1 cellular context compared by ENCODE assay signal in genomic region chr20:31579245-31579644, GRCh38.
TF ChIP-seq lines count a peak whose summit lies in the region.

No MANE protein-coding gene starts in this region.

TF ChIP-seq in GM23338, 12 proteins besides CTCF, POLR2A, EP300 and RAD21 (continued from another document):
- no peak for TF ChIP-seq CREB1 (CRISPR knock-in tag; IDR thresholded peaks at IDR 0.05; ENCODE audit: low read depth)
- TF ChIP-seq STAT1 (IDR thresholded peaks at IDR 0.05; ENCODE audit: unreplicated experiment), result no peak
- no peak for TF ChIP-seq ZNF114 (CRISPR knock-in tag; IDR thresholded peaks at IDR 0.05)
- TF ChIP-seq EZH2 (IDR thresholded peaks at IDR 0.05; ENCODE audit: low read depth, unreplicated experiment), result no peak
- no peak for TF ChIP-seq ZNF462 (CRISPR knock-in tag; IDR thresholded peaks at IDR 0.05)
- TF ChIP-seq EZH2phosphoT487 (IDR thresholded peaks at IDR 0.05; ENCODE audit: unreplicated experiment), result no peak
